35 cellular contexts compared by ENCODE assay signal in genomic region chr7:95320663-95321062, GRCh38. TPM values are rescaled to one million over a fixed set of nuclear protein-coding genes. Genes with fewer than 3 reads are reported as not detected.
"Had no signal": no experiment of that assay in that cellular context is flagged by ENCODE, and none has a peak within 500 bp of the region (broad histone marks: within the 10 kb centered on the region; RNA-seq: fewer than 3 reads in every experiment).

No MANE protein-coding gene starts in this region.

- H3K27me3 ChIP-seq: body of pancreas, gastrocnemius medialis had no signal

- H3K9me3 Mint-ChIP-seq: activated B cell treated with CpG ODN at 0.5 μM for 24 hours; activated CD4-positive, alpha-beta memory T cell treated with anti-CD3 and anti-CD28 coated beads, Interleukin-2, amount 10 ng/mL, durations not matched to agents 7 days and 5 days; activated CD4-positive, alpha-beta T cell treated with anti-CD3 and anti-CD28 coated beads, Interleukin-2, amount 10 ng/mL, durations not matched to agents 7 days and 5 days; activated naive CD4-positive, alpha-beta T cell treated with anti-CD3 and anti-CD28 coated beads, Interleukin-2, amount 10 ng/mL, durations not matched to agents 7 days and 5 days; activated naive CD4-positive, alpha-beta T cell treated with anti-CD3 and anti-CD28 coated beads, Interleukin-2, amount 50 U/mL, for 72 hours; activated naive CD8-positive, alpha-beta T cell treated with anti-CD3 and anti-CD28 coated beads, Interleukin-2, amount 10 ng/mL, durations not matched to agents 7 days and 5 days; activated T-cell treated with anti-CD3 and anti-CD28 coated beads, Interleukin-2, amount 50 U/mL, for 24 hours; activated T-cell treated with anti-CD3 and anti-CD28 coated beads, Interleukin-2, amount 50 U/mL, for 72 hours; effector memory CD8-positive, alpha-beta T cell had no signal

- H3K36me3 ChIP-seq: esophagus muscularis mucosa, gastrocnemius medialis, heart right ventricle, WERI-Rb-1 had no signal

- H3K36me3 Mint-ChIP-seq: activated naive CD4-positive, alpha-beta T cell treated with anti-CD3 and anti-CD28 coated beads, Interleukin-2, amount 10 ng/mL, durations not matched to agents 7 days and 5 days; activated naive CD8-positive, alpha-beta T cell treated with anti-CD3 and anti-CD28 coated beads, Interleukin-2, amount 10 ng/mL, durations not matched to agents 7 days and 5 days had no signal

- H3K4me1 Mint-ChIP-seq: activated CD4-positive, alpha-beta memory T cell treated with anti-CD3 and anti-CD28 coated beads, Interleukin-2, amount 10 ng/mL, durations not matched to agents 7 days and 5 days had no signal

- H3K4me3 Mint-ChIP-seq: activated B cell treated with CpG ODN at 0.5 μM for 24 hours; activated CD4-positive, alpha-beta memory T cell treated with anti-CD3 and anti-CD28 coated beads, Interleukin-2, amount 10 ng/mL, durations not matched to agents 7 days and 5 days; activated CD4-positive, alpha-beta T cell treated with anti-CD3 and anti-CD28 coated beads, Interleukin-2, amount 10 ng/mL, durations not matched to agents 7 days and 5 days; activated naive CD4-positive, alpha-beta T cell treated with anti-CD3 and anti-CD28 coated beads, Interleukin-2, amount 10 ng/mL, durations not matched to agents 7 days and 5 days; activated naive CD8-positive, alpha-beta T cell treated with anti-CD3 and anti-CD28 coated beads, Interleukin-2, amount 10 ng/mL, durations not matched to agents 7 days and 5 days; activated T-cell treated with anti-CD3 and anti-CD28 coated beads, Interleukin-2, amount 50 U/mL, for 24 hours; activated T-cell treated with anti-CD3 and anti-CD28 coated beads, Interleukin-2, amount 50 U/mL, for 72 hours; effector memory CD8-positive, alpha-beta T cell; T-helper 17 cell; T-helper 2 cell treated with Interferon-gamma antibody and Interleukin-4, amounts not matched to agents 5 μg/mL and 100 μg/mL, for 36 hours had no signal

- ATAC-seq: activated CD4-positive, CD25-positive, alpha-beta regulatory T cell treated with anti-CD3 and anti-CD28 coated beads, Interleukin-2, amount 50 U/mL, for 24 hours; activated naive CD4-positive, alpha-beta T cell treated with anti-CD3 and anti-CD28 coated beads, Interleukin-2, amount 50 U/mL, for 72 hours; activated T-cell treated with anti-CD3 and anti-CD28 coated beads, Interleukin-2, amount 50 U/mL, for 72 hours; body of pancreas; effector memory CD8-positive, alpha-beta T cell; foreskin keratinocyte; gastrocnemius medialis; heart right ventricle; T-helper 17 cell had no signal

- H3K27ac Mint-ChIP-seq: activated B cell treated with CpG ODN at 0.5 μM for 24 hours; activated CD4-positive, alpha-beta memory T cell treated with anti-CD3 and anti-CD28 coated beads, Interleukin-2, amount 10 ng/mL, durations not matched to agents 7 days and 5 days; activated CD4-positive, alpha-beta T cell treated with anti-CD3 and anti-CD28 coated beads, Interleukin-2, amount 10 ng/mL, durations not matched to agents 7 days and 5 days; activated naive CD4-positive, alpha-beta T cell treated with anti-CD3 and anti-CD28 coated beads, Interleukin-2, amount 10 ng/mL, durations not matched to agents 7 days and 5 days; activated naive CD4-positive, alpha-beta T cell treated with anti-CD3 and anti-CD28 coated beads, Interleukin-2, amount 50 U/mL, for 72 hours; activated naive CD8-positive, alpha-beta T cell treated with anti-CD3 and anti-CD28 coated beads, Interleukin-2, amount 10 ng/mL, durations not matched to agents 7 days and 5 days; activated T-cell treated with anti-CD3 and anti-CD28 coated beads, Interleukin-2, amount 50 U/mL, for 24 hours; activated T-cell treated with anti-CD3 and anti-CD28 coated beads, Interleukin-2, amount 50 U/mL, for 72 hours; effector memory CD8-positive, alpha-beta T cell; T-helper 17 cell; T-helper 2 cell treated with Interferon-gamma antibody and Interleukin-4, amounts not matched to agents 5 μg/mL and 100 μg/mL, for 36 hours had no signal

- H3K9me3 ChIP-seq: body of pancreas, esophagus muscularis mucosa, gastrocnemius medialis, heart right ventricle had no signal

- H3K27ac ChIP-seq: body of pancreas, esophagus muscularis mucosa, foreskin keratinocyte, gastrocnemius medialis, heart right ventricle, WERI-Rb-1 had no signal

- H3K27me3 Mint-ChIP-seq: activated CD4-positive, alpha-beta T cell treated with anti-CD3 and anti-CD28 coated beads, Interleukin-2, amount 10 ng/mL, durations not matched to agents 7 days and 5 days had no signal

- FAIRE-seq: colon had no signal

- H3K4me3 ChIP-seq: body of pancreas, esophagus muscularis mucosa, gastrocnemius medialis, heart right ventricle had no signal

- DNase-seq: activated B cell treated with CpG ODN at 0.5 μM for 24 hours; activated CD4-positive, alpha-beta memory T cell treated with anti-CD3 and anti-CD28 coated beads, Interleukin-2, amount 10 ng/mL, durations not matched to agents 7 days and 5 days; activated CD4-positive, alpha-beta T cell treated with anti-CD3 and anti-CD28 coated beads for 4 hours; activated CD4-positive, alpha-beta T cell treated with anti-CD3 and anti-CD28 coated beads, Interleukin-2, amount 10 ng/mL, durations not matched to agents 7 days and 5 days; activated CD4-positive, alpha-beta T cell treated with anti-CD3 and anti-CD28 coated beads, Interleukin-2, amount 50 U/mL, for 4 hours; activated CD8-positive, alpha-beta memory T cell treated with anti-CD3 and anti-CD28 coated beads, Interleukin-2, amount 50 U/mL, for 48 hours; activated gamma-delta T cell; activated naive CD4-positive, alpha-beta T cell; activated naive CD4-positive, alpha-beta T cell treated with anti-CD3 and anti-CD28 coated beads, Interleukin-2, amount 10 ng/mL, durations not matched to agents 7 days and 5 days; activated naive CD8-positive, alpha-beta T cell treated with anti-CD3 and anti-CD28 coated beads, Interleukin-2, amount 10 ng/mL, durations not matched to agents 7 days and 5 days; activated T-cell treated with anti-CD3 and anti-CD28 coated beads for 4 hours; activated T-cell treated with anti-CD3 and anti-CD28 coated beads, Interleukin-2, amount 50 U/mL, for 24 hours; activated T-cell treated with anti-CD3 and anti-CD28 coated beads, Interleukin-2, amount 50 U/mL, for 72 hours; amniotic stem cell; anterior cingulate cortex; body of pancreas; caudate nucleus; cortex of kidney; dermis blood vessel endothelial cell; effector CD4-positive, alpha-beta T cell; effector memory CD8-positive, alpha-beta T cell; erythroblast; foreskin keratinocyte; gastrocnemius medialis; heart right ventricle; T-helper 1 cell; T-helper 17 cell; T1000; WERI-Rb-1 had no signal

- H3K4me1 ChIP-seq: body of pancreas, esophagus muscularis mucosa, foreskin keratinocyte, gastrocnemius medialis, heart right ventricle had no signal

RNA-seq across cellular contexts. Expression of gene PON1, which starts 3.7 kb away (rescaled TPM):
- total RNA-seq: activated B cell treated with CpG ODN at 0.5 μM for 24 hours; activated CD4-positive, alpha-beta memory T cell treated with anti-CD3 and anti-CD28 coated beads, Interleukin-2, amount 10 ng/mL, durations not matched to agents 7 days and 5 days; activated CD4-positive, alpha-beta T cell treated with anti-CD3 and anti-CD28 coated beads, Interleukin-2, amount 10 ng/mL, durations not matched to agents 7 days and 5 days; activated naive CD4-positive, alpha-beta T cell treated with anti-CD3 and anti-CD28 coated beads, Interleukin-2, amount 50 U/mL, for 72 hours; activated naive CD8-positive, alpha-beta T cell treated with anti-CD3 and anti-CD28 coated beads, Interleukin-2, amount 10 ng/mL, durations not matched to agents 7 days and 5 days; chondrocyte; dermis blood vessel endothelial cell; esophagus muscularis mucosa; foreskin keratinocyte; heart right ventricle; T-helper 17 cell had no signal
- polyA plus RNA-seq: foreskin keratinocyte had no signal
